18 cellular contexts compared by ENCODE assay signal in the genomic region with DNA sequence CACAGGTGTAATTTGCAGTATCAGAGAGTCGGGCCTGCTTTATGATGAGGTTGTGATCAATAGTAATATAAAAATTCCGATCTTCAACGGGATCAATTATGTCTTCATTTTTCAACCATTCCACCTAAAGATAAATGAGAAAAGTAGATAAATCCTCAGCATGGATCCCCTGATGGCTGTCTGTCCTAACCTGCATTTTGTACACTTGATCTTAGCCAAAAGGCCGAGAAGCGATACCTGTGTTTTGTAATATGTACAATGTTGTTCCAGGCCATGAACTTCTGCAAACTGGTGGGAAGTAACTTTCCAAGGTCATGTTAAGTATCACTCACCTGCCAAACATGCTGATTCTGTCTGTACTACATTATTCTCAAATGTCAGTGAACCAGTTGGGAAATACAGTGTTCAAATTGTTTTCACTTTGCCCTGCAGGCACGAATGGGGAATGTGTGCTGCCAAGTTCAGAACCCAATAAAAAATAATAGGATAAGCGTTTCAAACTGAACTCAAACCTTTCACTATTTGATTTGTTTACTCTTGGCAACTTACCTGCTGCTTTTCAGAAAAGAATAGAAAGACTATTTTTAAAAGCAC.
DNase-seq lines count a peak whose midpoint lies in the region; ATAC-seq and FAIRE-seq lines count a peak whose summit lies in the region.
"Had no signal": no experiment of that assay in that cellular context is flagged by ENCODE, and none has a peak within 500 bp of the region (broad histone marks: within the 10 kb centered on the region; RNA-seq: fewer than 3 reads in every experiment).

No MANE protein-coding gene starts in this region.

- H3K4me3 ChIP-seq in adipocyte (ENCODE audit: low read length), result no peak overlapping the region

- no peak overlapping the region for H3K9ac ChIP-seq in adipocyte (ENCODE audit: low read length)

- DNase-seq in NCI-H1105 (lab: John Stamatoyannopoulos, UW), result peak; percentile 8
- peak; percentile 77 for DNase-seq in adipocyte (ENCODE audit: low read depth)
- peak; percentile 79 for DNase-seq in left kidney (ENCODE audit: low read depth, low spot score)
- no peak for DNase-seq in activated naive CD4-positive, alpha-beta T cell treated with anti-CD3 and anti-CD28 coated beads, Interleukin-2, amount 10 ng/mL, durations not matched to agents 7 days and 5 days
- DNase-seq in activated CD4-positive, alpha-beta memory T cell treated with anti-CD3 and anti-CD28 coated beads for 36 hours, result no peak
- DNase-seq: activated CD8-positive, alpha-beta memory T cell treated with anti-CD3 and anti-CD28 coated beads for 24 hours; aorta; cortex of kidney; NCI-H510A treated with DMSO at 0.1 percent for 48 hours; SW 1271 had no signal

- H3K27me3 ChIP-seq in adipocyte (replicated peaks; ENCODE audit: control insufficient read depth, insufficient read depth, low read length), result no peaks in the 10 kb centered on the region

- CTCF ChIA-PET in activated naive CD4-positive, alpha-beta T cell treated with anti-CD3 and anti-CD28 coated beads, Interleukin-2, amount 10 ng/mL, durations not matched to agents 7 days and 5 days (lab: Charles Lee), result interaction anchor here (1.1 kb wide), 1 partner anchor 12 kb away, joined by 3 read pairs; no protein-coding TSS in a partner anchor
- CTCF ChIA-PET in activated CD4-positive, alpha-beta memory T cell treated with anti-CD3 and anti-CD28 coated beads for 36 hours (lab: Charles Lee), result no interaction called here

- H3K27ac Mint-ChIP-seq in activated naive CD4-positive, alpha-beta T cell treated with anti-CD3 and anti-CD28 coated beads, Interleukin-2, amount 10 ng/mL, durations not matched to agents 7 days and 5 days, result no peak overlapping the region
- no peak overlapping the region for H3K27ac Mint-ChIP-seq in activated CD4-positive, alpha-beta memory T cell treated with anti-CD3 and anti-CD28 coated beads for 36 hours
- H3K27ac Mint-ChIP-seq: type B pancreatic cell had no signal

- POLR2A ChIA-PET in activated CD4-positive, alpha-beta memory T cell treated with anti-CD3 and anti-CD28 coated beads for 36 hours (lab: Charles Lee), result interaction anchor here (1.2 kb wide), 1 partner anchor 18 kb away, joined by 5 read pairs; no protein-coding TSS in a partner anchor

- no peak for ATAC-seq in HG02885 (IDR thresholded peaks at IDR 0.05; ENCODE audit: poor library complexity, unreplicated experiment)
- no peak for ATAC-seq in GM18868 (IDR thresholded peaks at IDR 0.05; ENCODE audit: unreplicated experiment)
- ATAC-seq: HCT116, Panc1 had no signal

- H3K4me1 ChIP-seq in adipocyte (ENCODE audit: control insufficient read depth, insufficient read depth, low read length), result peaks cover 3% of the 10 kb centered on the region

- peak; percentile 95 for FAIRE-seq in A204.1 (lab: Jason Lieb, UNC)
- FAIRE-seq: G401.6, islet of Langerhans had no signal

- no peaks in the 10 kb centered on the region for H3K9me3 Mint-ChIP-seq in activated naive CD4-positive, alpha-beta T cell treated with anti-CD3 and anti-CD28 coated beads, Interleukin-2, amount 10 ng/mL, durations not matched to agents 7 days and 5 days
- H3K9me3 Mint-ChIP-seq in activated CD4-positive, alpha-beta memory T cell treated with anti-CD3 and anti-CD28 coated beads for 36 hours, result no peaks in the 10 kb centered on the region
- H3K9me3 Mint-ChIP-seq: type B pancreatic cell had no signal

- H3K36me3 Mint-ChIP-seq in activated naive CD4-positive, alpha-beta T cell treated with anti-CD3 and anti-CD28 coated beads, Interleukin-2, amount 10 ng/mL, durations not matched to agents 7 days and 5 days, result no peaks in the 10 kb centered on the region
- no peaks in the 10 kb centered on the region for H3K36me3 Mint-ChIP-seq in activated CD4-positive, alpha-beta memory T cell treated with anti-CD3 and anti-CD28 coated beads for 36 hours

- H3K27me3 Mint-ChIP-seq in activated naive CD4-positive, alpha-beta T cell treated with anti-CD3 and anti-CD28 coated beads, Interleukin-2, amount 10 ng/mL, durations not matched to agents 7 days and 5 days, result no peaks in the 10 kb centered on the region
- no peaks in the 10 kb centered on the region for H3K27me3 Mint-ChIP-seq in activated CD4-positive, alpha-beta memory T cell treated with anti-CD3 and anti-CD28 coated beads for 36 hours

- H3K36me3 ChIP-seq in adipocyte (ENCODE audit: control insufficient read depth, insufficient read depth, low read length, severe bottlenecking), result no peaks in the 10 kb centered on the region

- intact Hi-C loops in activated CD4-positive, alpha-beta memory T cell treated with anti-CD3 and anti-CD28 coated beads for 36 hours (cut with micrococcal nuclease), result no loop called here

- H3K4me3 Mint-ChIP-seq in activated naive CD4-positive, alpha-beta T cell treated with anti-CD3 and anti-CD28 coated beads, Interleukin-2, amount 10 ng/mL, durations not matched to agents 7 days and 5 days, result no peak overlapping the region
- H3K4me3 Mint-ChIP-seq in activated CD4-positive, alpha-beta memory T cell treated with anti-CD3 and anti-CD28 coated beads for 36 hours, result no peak overlapping the region
- H3K4me3 Mint-ChIP-seq: type B pancreatic cell had no signal

- H3K9me3 ChIP-seq in adipocyte (ENCODE audit: control insufficient read depth, low read length), result no peaks in the 10 kb centered on the region

- no peaks in the 10 kb centered on the region for H3K4me1 Mint-ChIP-seq in activated naive CD4-positive, alpha-beta T cell treated with anti-CD3 and anti-CD28 coated beads, Interleukin-2, amount 10 ng/mL, durations not matched to agents 7 days and 5 days
- peaks cover 22% of the 10 kb centered on the region for H3K4me1 Mint-ChIP-seq in activated CD4-positive, alpha-beta memory T cell treated with anti-CD3 and anti-CD28 coated beads for 36 hours (ENCODE audit: low read depth)

Comparison
In these comparisons a context has a peak if more than half of its experiments do, and no peak if none do; other contexts are left out.
1. DNase-seq: peak in NCI-H1105 (single experiment), adipocyte (single experiment) and left kidney (single experiment); none in activated naive CD4-positive, alpha-beta T cell treated with anti-CD3 and anti-CD28 coated beads, Interleukin-2, amount 10 ng/mL, durations not matched to agents 7 days and 5 days (single experiment) and activated CD4-positive, alpha-beta memory T cell treated with anti-CD3 and anti-CD28 coated beads for 36 hours (single experiment).